ENCODE assay signal across 1 cellular context in genomic region chr11:102323542-102324261, GRCh38.
TF ChIP-seq lines count a peak whose summit lies in the region.

No MANE protein-coding gene starts in this region.

TF ChIP-seq in SK-N-SH treated with all-trans-retinoic acid at 6 μM for 48 hours, 23 proteins besides CTCF, POLR2A, EP300 and RAD21 (continued from another document):
- TF ChIP-seq POU6F1 (CRISPR knock-in tag; IDR thresholded peaks at IDR 0.05; ENCODE audit: borderline replicate concordance, low read depth) (no peak), CSRNP3 (CRISPR knock-in tag; IDR thresholded peaks at IDR 0.05) (no peak), PATZ1 (CRISPR knock-in tag; IDR thresholded peaks at IDR 0.05; ENCODE audit: borderline replicate concordance) (no peak), ZFP30 (CRISPR knock-in tag; IDR thresholded peaks at IDR 0.05) (no peak), ZNF8 (CRISPR knock-in tag; IDR thresholded peaks at IDR 0.05) (no peak), OSR1 (CRISPR knock-in tag; IDR thresholded peaks at IDR 0.05) (no peak), ARNTL (CRISPR knock-in tag; IDR thresholded peaks at IDR 0.05; ENCODE audit: borderline replicate concordance, low read depth) (no peak)
